In genomic region chr2:156434461-156435291, GRCh38 we compare ENCODE assay signal across 8 cellular contexts. TPM values are rescaled to one million over a fixed set of nuclear protein-coding genes. Genes with fewer than 3 reads are reported as not detected.
DNase-seq lines count a peak whose midpoint lies in the region; ATAC-seq, FAIRE-seq and TF ChIP-seq lines count a peak whose summit lies in the region.

No MANE protein-coding gene starts in this region.

- H3K9me3 ChIP-seq in ascending aorta: no peaks in the 10 kb centered on the region
- H3K9me3 ChIP-seq in tibial artery: no peaks in the 10 kb centered on the region

- intact Hi-C loops in ascending aorta (cut with DNase I) (no loop called here), tibial artery (cut with DNase I; ENCODE audit: low total_unique reads) (loop anchor here (5.0 kb wide), 1 partner anchor 102 kb away; the partner anchor contains the start of gene NR4A2)

- H3K4me1 ChIP-seq in ascending aorta (peaks cover 9 to 21% of the 10 kb centered on the region in 2 donors), tibial artery (peaks cover 0 to 52% (median 36%) of the 10 kb centered on the region in 4 donors)

- H3K4me3 ChIP-seq in ascending aorta (peak overlapping the region; percentile 67 to 86), tibial artery (peak overlapping the region; percentile 66 to 81)

- TF ChIP-seq POLR2A in GM12892 (IDR thresholded peaks at IDR 0.05; ENCODE audit: low read depth, low read length): no peak

- ATAC-seq in HG03175 (IDR thresholded peaks at IDR 0.05; ENCODE audit: unreplicated experiment): no peak

- H3K27me3 ChIP-seq in ascending aorta (no peaks in the 10 kb centered on the region), tibial artery (no peaks in the 10 kb centered on the region)

- H3K27ac ChIP-seq in ascending aorta: peak overlapping the region; percentile 99 to 100
- peak overlapping the region; percentile 98 to 100 for H3K27ac ChIP-seq in tibial artery

- FAIRE-seq in GM12892 (lab: Jason Lieb, UNC): no peak

- DNase-seq in activated CD8-positive, alpha-beta memory T cell treated with anti-CD3 and anti-CD28 coated beads, Interleukin-2, amount 50 U/mL, for 1 hour (ENCODE audit: extremely low read depth): peak; percentile 9
- DNase-seq in activated CD8-positive, alpha-beta memory T cell treated with anti-CD3 and anti-CD28 coated beads for 24 hours: no peak
- DNase-seq in ascending aorta (ENCODE audit: low spot score in 2 of 2) (no peak), left kidney (ENCODE audit: low read depth, low spot score) (peak; percentile 31), tibial artery (no peak), 8988T (no peak), GM12892 (ENCODE audit: insufficient read length) (no peak)

- H3K36me3 ChIP-seq in ascending aorta: no peaks in the 10 kb centered on the region
- no peaks in the 10 kb centered on the region for H3K36me3 ChIP-seq in tibial artery

- TF ChIP-seq CTCF in ascending aorta (IDR thresholded peaks at IDR 0.05) (no peak), tibial artery (IDR thresholded peaks at IDR 0.05) (no peak)

RNA-seq across cellular contexts. Expression of gene GPD2, which starts 1.5 kb away (rescaled TPM):
- total RNA-seq in ascending aorta: 20.0 TPM
- 12.4 TPM for polyA plus RNA-seq in GM12892 (2012; ENCODE audit: missing spikeins)

Comparison
In these comparisons a context has a peak if more than half of its experiments do, and no peak if none do; other contexts are left out.
1. DNase-seq: peak in activated CD8-positive, alpha-beta memory T cell treated with anti-CD3 and anti-CD28 coated beads, Interleukin-2, amount 50 U/mL, for 1 hour (single experiment) and left kidney (single experiment); none in activated CD8-positive, alpha-beta memory T cell treated with anti-CD3 and anti-CD28 coated beads for 24 hours (single experiment), ascending aorta (0 of 2), tibial artery (0 of 2), 8988T (single experiment) and GM12892 (single experiment).